ENCODE assay signal across 8 cellular contexts in genomic region chr2:25673170-25674002, GRCh38. TPM values are rescaled to one million over a fixed set of nuclear protein-coding genes. Genes with fewer than 3 reads are reported as not detected.
DNase-seq lines count a peak whose midpoint lies in the region; ATAC-seq and TF ChIP-seq lines count a peak whose summit lies in the region.

TSS of gene DTNB (minus strand) at chr2:25673577. CDS start at chr2:25652660, 20,917 bp downstream.

- WGBS in liver: under 1% methylated on average over 124 of the region's 124 CpGs

- H3K9ac ChIP-seq in liver (ENCODE audit: low read depth in 1 of 2, low read length in 2 of 2): peak within 1 kb of the TSS; percentile 75 to 86

- TF ChIP-seq CTCF in liver (IDR thresholded peaks at IDR 0.05; ENCODE audit: low read depth, low read length, missing input control): no peak

- DNase-seq in NCI-H345 treated with DMSO at 0.1 percent for 48 hours (lab: John Stamatoyannopoulos, UW; ENCODE audit: unreplicated experiment): peak; percentile 59
- DNase-seq in activated CD4-positive, alpha-beta T cell treated with anti-CD3 and anti-CD28 coated beads for 48 hours: peak; percentile 76
- peak; percentile 35 for DNase-seq in cortex of kidney (lab: John Stamatoyannopoulos, UW)
- peak; percentile 77 for DNase-seq in stimulated activated CD4-positive, alpha-beta T cell treated with anti-CD3 and anti-CD28 coated beads, Interleukin-4, amount 100 ng/mL, for 1 hour

- peak within 1 kb of the TSS; percentile 97 for H3K4me3 ChIP-seq in ACC112 (ENCODE audit: low read depth, low read length)
- peak within 1 kb of the TSS; percentile 79 to 89 (median 81) for H3K4me3 ChIP-seq in liver (ENCODE audit: low read depth in 1 of 3, low read length in 3 of 3)

- no peak for TF ChIP-seq RAD21 in liver (IDR thresholded peaks at IDR 0.05)

- H3K9me3 ChIP-seq in liver (ENCODE audit: control insufficient read depth in 4 of 4, low read length in 3 of 4): no peaks in the 10 kb centered on the region

- no peak within 1 kb of the TSS; the same call in 1 of the 2 replicates for H3K27ac ChIP-seq in ACC112 (ENCODE audit: low read depth, low read length)
- peak within 1 kb of the TSS; percentile 86 to 92 for H3K27ac ChIP-seq in liver (ENCODE audit: low read depth in 1 of 2, low read length in 2 of 2)

- H3K36me3 ChIP-seq in ACC112 (ENCODE audit: insufficient read depth, low read length) (no peaks in the 10 kb centered on the region), liver (ENCODE audit: control insufficient read depth in 4 of 4, insufficient read depth in 3 of 4, low read depth in 1 of 4, low read length in 3 of 4) (no peaks in the 10 kb centered on the region)

- H2AFZ ChIP-seq in ACC112 (ENCODE audit: low read length, unreplicated experiment): peak within 1 kb of the TSS; percentile 99

- H3K27me3 ChIP-seq in ACC112 (ENCODE audit: insufficient read depth, low read length): no peaks in the 10 kb centered on the region
- H3K27me3 ChIP-seq in liver (ENCODE audit: control insufficient read depth in 4 of 4, insufficient read depth in 4 of 4, low read length in 3 of 4): no peaks in the 10 kb centered on the region

- ATAC-seq in GM18517 (IDR thresholded peaks at IDR 0.05; ENCODE audit: unreplicated experiment) (peak; percentile 56), HG03039 (IDR thresholded peaks at IDR 0.05; ENCODE audit: unreplicated experiment) (peak; percentile 60)

- H3K4me1 ChIP-seq in ACC112 (ENCODE audit: control insufficient read depth, insufficient read depth, low read length, unreplicated experiment) (peaks cover 10% of the 10 kb centered on the region), liver (ENCODE audit: control insufficient read depth in 4 of 4, insufficient read depth in 4 of 4, low read length in 3 of 4) (peaks cover 3 to 20% (median 8%) of the 10 kb centered on the region in 4 donors)

- H3K79me2 ChIP-seq in ACC112 (ENCODE audit: control insufficient read depth, insufficient read depth, low read length, unreplicated experiment): peaks cover 25% of the 10 kb centered on the region

TF ChIP-seq in liver, 16 proteins besides CTCF, POLR2A, EP300 and RAD21:
- TF ChIP-seq SP1 (IDR thresholded peaks at IDR 0.05): peak; percentile 16
- no peak for TF ChIP-seq JUND (IDR thresholded peaks at IDR 0.05)
- no peak for TF ChIP-seq EGR1 (IDR thresholded peaks at IDR 0.05; ENCODE audit: low read depth in 2 of 2)
- TF ChIP-seq, protein P1, sequence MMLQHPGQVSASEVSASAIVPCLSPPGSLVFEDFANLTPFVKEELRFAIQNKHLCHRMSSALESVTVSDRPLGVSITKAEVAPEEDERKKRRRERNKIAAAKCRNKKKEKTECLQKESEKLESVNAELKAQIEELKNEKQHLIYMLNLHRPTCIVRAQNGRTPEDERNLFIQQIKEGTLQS (IDR thresholded peaks at IDR 0.05): no peak

RNA-seq across cellular contexts. Expression of gene DTNB, which starts in this region (rescaled TPM):
- 10 to 100 TPM in 1 of 2 donors, 1 to 10 TPM in 1; 3.8 to 10.5 TPM for total RNA-seq in liver
- polyA plus RNA-seq in liver: 1 to 10 TPM; 3.3 to 9.1 TPM
